Comparison of ENCODE assay signal across 1 cellular context in genomic region chr11:134030853-134031252, GRCh38.
TF ChIP-seq lines count a peak whose summit lies in the region.

No MANE protein-coding gene starts in this region.

TF ChIP-seq in GM12878, 131 proteins besides CTCF, POLR2A, EP300 and RAD21 (continued from another document):
- TF ChIP-seq, protein P1, sequence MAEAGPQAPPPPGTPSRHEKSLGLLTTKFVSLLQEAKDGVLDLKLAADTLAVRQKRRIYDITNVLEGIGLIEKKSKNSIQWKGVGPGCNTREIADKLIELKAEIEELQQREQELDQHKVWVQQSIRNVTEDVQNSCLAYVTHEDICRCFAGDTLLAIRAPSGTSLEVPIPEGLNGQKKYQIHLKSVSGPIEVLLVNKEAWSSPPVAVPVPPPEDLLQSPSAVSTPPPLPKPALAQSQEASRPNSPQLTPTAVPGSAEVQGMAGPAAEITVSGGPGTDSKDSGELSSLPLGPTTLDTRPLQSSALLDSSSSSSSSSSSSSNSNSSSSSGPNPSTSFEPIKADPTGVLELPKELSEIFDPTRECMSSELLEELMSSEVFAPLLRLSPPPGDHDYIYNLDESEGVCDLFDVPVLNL (IDR thresholded peaks at IDR 0.05; ENCODE audit: low read depth, low read length) = no peak
- TF ChIP-seq ZNF384 (IDR thresholded peaks at IDR 0.05; ENCODE audit: borderline replicate concordance, low read depth, low read length) (no peak), IRF3 (IDR thresholded peaks at IDR 0.05) (no peak)
